Comparison of ENCODE assay signal across 8 cellular contexts in the genomic region with DNA sequence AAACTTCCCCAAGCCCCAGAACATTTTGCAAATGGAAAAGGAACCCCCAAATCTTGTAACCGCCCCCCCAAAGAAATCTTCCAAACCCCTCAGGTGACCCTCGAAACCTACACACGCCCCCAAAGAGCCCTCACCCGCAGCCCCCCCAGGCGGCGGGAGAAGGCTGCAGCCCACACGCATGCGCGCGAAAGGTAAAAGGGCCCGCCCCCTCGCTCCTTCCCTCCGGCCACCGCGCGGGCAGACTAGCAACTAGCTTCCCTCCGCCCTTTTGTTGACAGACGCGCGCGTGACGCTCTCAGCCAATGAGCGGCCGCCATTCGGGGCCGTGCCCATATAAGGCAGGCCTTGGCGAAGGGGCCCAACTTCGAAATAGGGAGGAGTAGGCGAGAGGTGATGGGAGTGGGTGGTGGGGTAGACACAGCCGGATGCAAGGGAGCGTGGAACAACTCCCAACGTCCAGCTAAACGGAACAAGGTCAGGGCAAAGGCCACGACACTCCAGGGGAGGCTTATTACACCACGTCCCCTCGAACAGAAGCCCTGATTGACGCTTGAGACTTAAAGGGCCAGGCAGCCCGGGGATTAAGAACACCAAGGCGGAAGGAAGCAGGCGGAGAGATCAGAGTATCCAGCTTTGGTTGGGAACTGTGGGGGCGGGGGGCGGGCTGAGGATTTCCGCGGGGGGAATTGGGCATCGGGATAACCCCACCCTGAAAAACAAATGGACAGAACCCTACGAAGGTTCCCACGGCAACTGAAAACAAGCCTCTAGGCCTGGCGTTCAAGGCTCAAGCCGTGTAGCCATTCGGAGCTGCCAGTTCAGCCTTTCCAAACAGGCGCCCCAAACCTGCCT. TPM values are rescaled to one million over a fixed set of nuclear protein-coding genes. Genes with fewer than 3 reads are reported as not detected.
DNase-seq lines count a peak whose midpoint lies in the region; ATAC-seq and TF ChIP-seq lines count a peak whose summit lies in the region.

No MANE protein-coding gene starts in this region.

- intact Hi-C loops in left ventricle myocardium superior (cut with micrococcal nuclease), result no loop called here

- peaks cover 10% of the 10 kb centered on the region for H3K36me3 Mint-ChIP-seq in progenitor cell of endocrine pancreas (ENCODE audit: insufficient read depth)

- peak; percentile 98 for DNase-seq in NCI-H187 (lab: John Stamatoyannopoulos, UW)
- peak; percentile 93 to 100 (median 97) for DNase-seq in T-helper 2 cell
- DNase-seq in anterior cingulate cortex (lab: John Stamatoyannopoulos, UW), result peak; percentile 92 to 100 (median 99)
- DNase-seq in left ventricle myocardium superior, result peak; percentile 99
- peak; percentile 98 for DNase-seq in progenitor cell of endocrine pancreas (ENCODE audit: low spot score, unreplicated experiment)
- DNase-seq in ureter (ENCODE audit: low spot score), result peak; percentile 99

- H3K4me1 Mint-ChIP-seq in progenitor cell of endocrine pancreas (ENCODE audit: low read depth), result peaks cover 25% of the 10 kb centered on the region

- peak overlapping the region; percentile 98 for H3K27ac Mint-ChIP-seq in progenitor cell of endocrine pancreas

- peak overlapping the region; percentile 97 for H3K4me3 Mint-ChIP-seq in progenitor cell of endocrine pancreas (ENCODE audit: low read depth)

- no peaks in the 10 kb centered on the region for H3K9me3 Mint-ChIP-seq in progenitor cell of endocrine pancreas (ENCODE audit: low read depth)

- ATAC-seq in HG02938 (IDR thresholded peaks at IDR 0.05; ENCODE audit: unreplicated experiment) (peak; percentile 86), left ventricle myocardium superior (peak; percentile 97)

- TF ChIP-seq POLR2A in GM15510 (IDR thresholded peaks at IDR 0.05; ENCODE audit: borderline replicate concordance, extremely low read depth, insufficient read length), result peak; percentile 41

- TF ChIP-seq CTCF in progenitor cell of endocrine pancreas (IDR thresholded peaks at IDR 0.05; ENCODE audit: unreplicated experiment), result no peak

- H3K27me3 Mint-ChIP-seq in progenitor cell of endocrine pancreas, result no peaks in the 10 kb centered on the region

RNA-seq across cellular contexts. Expression of a gene that starts 13.3 kb away (rescaled TPM):
- total RNA-seq in left ventricle myocardium superior, result 15.4 TPM
- total RNA-seq in progenitor cell of endocrine pancreas, result 41.6 and 44.7 TPM in 2 replicates
- total RNA-seq in ureter, result 24.8 TPM

RNA-seq across cellular contexts. Expression of a gene that starts 15.9 kb away (rescaled TPM):
- total RNA-seq in left ventricle myocardium superior, result not detected
- total RNA-seq in progenitor cell of endocrine pancreas, result not detected in 2 replicates
- not detected for total RNA-seq in ureter

RNA-seq across cellular contexts. Expression of a gene that starts 24.9 kb away (rescaled TPM):
- total RNA-seq in left ventricle myocardium superior (1.2 TPM), progenitor cell of endocrine pancreas (9.0 and 10.8 TPM in 2 replicates), ureter (11.5 TPM)

RNA-seq across cellular contexts. Expression of a gene that starts 25.6 kb away (rescaled TPM):
- total RNA-seq in left ventricle myocardium superior (233 TPM), progenitor cell of endocrine pancreas (401 and 414 TPM in 2 replicates), ureter (359 TPM)

RNA-seq across cellular contexts. Expression of a gene that starts 49.3 kb away (rescaled TPM):
- 4.1 TPM for total RNA-seq in left ventricle myocardium superior
- total RNA-seq in progenitor cell of endocrine pancreas, result 26.4 and 27.2 TPM in 2 replicates
- total RNA-seq in ureter, result 2.8 TPM

Comparison
In these comparisons a context has a peak if more than half of its experiments do, and no peak if none do; other contexts are left out.
1. Peak in every context shown above with its lines: DNase-seq and ATAC-seq.